Comparison of ENCODE assay signal across 8 cellular contexts in the genomic region with DNA sequence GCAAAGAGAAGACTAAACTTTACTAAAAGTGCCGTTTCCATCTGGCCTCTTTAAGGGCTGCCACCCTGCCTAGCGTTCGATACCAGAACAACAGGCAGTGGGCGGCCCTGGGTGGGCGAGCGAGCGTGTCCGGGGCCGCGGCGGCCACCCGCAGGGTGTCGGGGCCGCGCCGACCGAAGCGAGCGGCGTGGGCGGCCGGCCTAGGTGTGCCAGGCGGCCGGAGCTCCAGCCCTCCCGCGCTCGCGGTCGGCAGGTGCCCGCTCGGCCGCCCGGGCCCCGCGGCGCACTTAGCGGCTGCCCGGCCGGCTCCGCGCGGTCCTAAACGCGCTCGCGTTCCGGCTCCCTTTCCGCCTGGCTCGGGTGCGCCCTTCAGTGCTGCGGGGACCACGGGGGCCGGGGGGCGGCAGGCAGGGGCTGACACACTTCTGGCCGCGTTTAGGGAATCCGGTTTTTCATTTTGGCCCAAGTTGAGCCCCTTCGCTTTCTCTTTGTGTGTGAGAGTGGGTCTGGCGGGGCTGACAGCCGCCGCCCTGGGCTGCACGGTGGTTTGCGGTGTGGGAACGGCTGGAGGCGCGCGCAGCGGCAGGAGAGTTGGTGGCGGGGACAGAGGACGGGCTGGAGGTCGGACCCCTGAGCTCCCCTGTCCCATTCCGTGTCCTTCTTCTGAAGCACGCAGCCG. TPM values are rescaled to one million over a fixed set of nuclear protein-coding genes. Genes with fewer than 3 reads are reported as not detected.
DNase-seq lines count a peak whose midpoint lies in the region; ATAC-seq and TF ChIP-seq lines count a peak whose summit lies in the region.

No MANE protein-coding gene starts in this region.

- no peaks in the 10 kb centered on the region for H3K9me2 ChIP-seq in Loucy (replicated peaks; ENCODE audit: low read depth, low read length)

- H3K27ac ChIP-seq in muscle layer of duodenum (ENCODE audit: low read length): no peak overlapping the region
- H3K27ac ChIP-seq in urinary bladder (ENCODE audit: low read depth): no peak overlapping the region

- no peaks in the 10 kb centered on the region for H3K9me3 ChIP-seq in Loucy (ENCODE audit: insufficient read depth, low read depth, low read length)
- no peaks in the 10 kb centered on the region for H3K9me3 ChIP-seq in muscle layer of duodenum (ENCODE audit: control insufficient read depth in 1 of 2, low read length in 2 of 2)

- peak overlapping the region; percentile 61 for H3K9ac ChIP-seq in Loucy (ENCODE audit: low read depth, low read length, poor library complexity, severe bottlenecking)

- H3K27me3 ChIP-seq in Loucy (ENCODE audit: insufficient read depth, low read length, poor library complexity, severe bottlenecking) (no peaks in the 10 kb centered on the region), muscle layer of duodenum (ENCODE audit: low read depth, low read length) (peaks cover 34% of the 10 kb centered on the region)

- H2AFZ ChIP-seq in Loucy (ENCODE audit: low read length): peak overlapping the region; percentile 84

- WGBS in urinary bladder: under 1% methylated on average over 74 of the region's 74 CpGs

- H3K79me2 ChIP-seq in Loucy (ENCODE audit: insufficient read depth, low read length): peaks cover 5% of the 10 kb centered on the region; the same call in 1 of the 2 replicates

- H4K20me1 ChIP-seq in Loucy (ENCODE audit: insufficient read depth, low read length, poor library complexity, severe bottlenecking): no peaks in the 10 kb centered on the region

- DNase-seq in EH (ENCODE audit: low read depth) (peak; percentile 25), epithelial cell of esophagus (ENCODE audit: low read depth) (peak; percentile 66)
- DNase-seq in activated CD4-positive, alpha-beta T cell treated with anti-CD3 and anti-CD28 coated beads, Interleukin-2, amount 50 U/mL, for 1 hour: peak; percentile 26
- DNase-seq in NK-92 treated with Interleukin-12 subunit alpha and Interleukin-12 subunit beta, amount 100 ng/mL, for 24 hours (lab: John Stamatoyannopoulos, UW): no peak

- 0 out of 2 replicates have a peak, but pooled peaks have one; percentile 27 for TF ChIP-seq CTCF in Loucy (conservative IDR thresholded peaks at IDR 0.05; ENCODE audit: low read length)
- TF ChIP-seq CTCF in epithelial cell of esophagus (IDR thresholded peaks at IDR 0.05; ENCODE audit: insufficient read depth, low read depth, low read length, missing control alignments): peak; percentile 13

- H3K4me3 ChIP-seq in Loucy (ENCODE audit: low read length, poor library complexity, severe bottlenecking) (peak overlapping the region; percentile 79), epithelial cell of esophagus (ENCODE audit: low read length) (peak overlapping the region; percentile 56), muscle layer of duodenum (ENCODE audit: low read depth in 1 of 2, low read length in 2 of 2) (peak overlapping the region; percentile 89 to 90), urinary bladder (ENCODE audit: low read depth, low read length) (peak overlapping the region; percentile 79)

- H3K36me3 ChIP-seq in Loucy (ENCODE audit: insufficient read depth, low read length) (no peaks in the 10 kb centered on the region), muscle layer of duodenum (ENCODE audit: control insufficient read depth in 1 of 2, insufficient read depth in 2 of 2, low read length in 2 of 2) (no peaks in the 10 kb centered on the region), urinary bladder (ENCODE audit: insufficient read depth) (no peaks in the 10 kb centered on the region)

- H3K4me1 ChIP-seq in Loucy (ENCODE audit: insufficient read depth, low read length, poor library complexity, severe bottlenecking) (peaks cover 12% of the 10 kb centered on the region), muscle layer of duodenum (ENCODE audit: control insufficient read depth in 1 of 2, insufficient read depth in 2 of 2, low read length in 2 of 2) (peaks cover 16 to 55% of the 10 kb centered on the region in 2 donors), urinary bladder (ENCODE audit: insufficient read depth) (no peaks in the 10 kb centered on the region)

- peak; percentile 27 for ATAC-seq in GM21367 (IDR thresholded peaks at IDR 0.05; ENCODE audit: unreplicated experiment)

- H3F3A ChIP-seq in Loucy (ENCODE audit: low read depth): no peaks in the 10 kb centered on the region

- peak overlapping the region; percentile 66 for H3K4me2 ChIP-seq in Loucy (ENCODE audit: low read depth, low read length, poor library complexity, severe bottlenecking)

RNA-seq across cellular contexts. Expression of a gene that starts 2.9 kb away (rescaled TPM):
- 13.8 TPM for total RNA-seq in urinary bladder
- 1.9 TPM for polyA plus RNA-seq in urinary bladder
